In the genomic region with DNA sequence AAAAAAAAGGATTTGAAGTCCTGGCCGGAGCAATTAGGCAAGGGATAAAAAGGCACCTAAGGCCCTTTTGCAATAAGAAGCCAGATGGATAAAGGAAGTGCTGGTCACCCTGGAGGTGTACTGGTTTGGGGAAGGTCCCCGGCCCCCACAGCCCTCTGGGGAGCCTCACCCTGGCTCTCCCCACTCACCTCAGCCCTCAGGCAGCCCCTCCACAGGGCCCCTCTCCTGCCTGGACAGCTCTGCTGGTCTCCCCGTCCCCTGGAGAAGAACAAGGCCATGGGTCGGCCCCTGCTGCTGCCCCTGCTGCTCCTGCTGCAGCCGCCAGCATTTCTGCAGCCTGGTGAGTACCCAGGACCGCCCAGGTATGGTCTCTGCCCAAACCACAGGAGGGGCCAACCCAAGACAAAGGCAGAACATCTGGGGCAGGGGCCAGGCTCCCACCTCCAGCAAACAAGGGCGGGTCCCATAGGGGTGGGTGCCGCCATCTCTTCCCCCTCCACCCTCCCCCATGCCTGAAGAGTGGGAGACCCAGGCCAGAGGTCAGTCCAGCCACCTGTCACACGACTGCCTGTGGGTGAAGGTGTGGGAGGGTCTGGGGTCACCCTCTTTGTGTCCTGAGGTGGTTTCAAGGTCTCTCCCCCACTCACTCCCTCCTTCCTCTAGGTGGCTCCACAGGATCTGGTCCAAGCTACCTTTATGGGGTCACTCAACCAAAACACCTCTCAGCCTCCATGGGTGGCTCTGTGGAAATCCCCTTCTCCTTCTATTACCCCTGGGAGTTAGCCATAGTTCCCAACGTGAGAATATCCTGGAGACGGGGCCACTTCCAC, we compare ENCODE assay signal across 8 cellular contexts. TPM values are rescaled to one million over a fixed set of nuclear protein-coding genes. Genes with fewer than 3 reads are reported as not detected.
DNase-seq lines count a peak whose midpoint lies in the region; ATAC-seq, FAIRE-seq and TF ChIP-seq lines count a peak whose summit lies in the region.

Gene PILRB, plus strand, starts transcription at position 91 of the 830 bp plus-strand sequence. Its CDS starts 186 bp downstream, at position 277.

- peaks cover 8% of the 10 kb centered on the region for H3K4me1 Mint-ChIP-seq in activated T-cell treated with anti-CD3 and anti-CD28 coated beads, Interleukin-2, amount 50 U/mL, for 4 hours (ENCODE audit: low read depth)
- H3K4me1 Mint-ChIP-seq in type B pancreatic cell (ENCODE audit: unreplicated experiment) = no peaks in the 10 kb centered on the region

- TF ChIP-seq CTCF in type B pancreatic cell (conservative IDR thresholded peaks at IDR 0.05) = no peak

- no peaks in the 10 kb centered on the region for H3K9me3 Mint-ChIP-seq in activated T-cell treated with anti-CD3 and anti-CD28 coated beads, Interleukin-2, amount 50 U/mL, for 4 hours
- no peaks in the 10 kb centered on the region for H3K9me3 Mint-ChIP-seq in type B pancreatic cell

- H3K27ac ChIP-seq in adipose tissue (ENCODE audit: low read depth, low read length) = no peak within 1 kb of the TSS

- no peak for FAIRE-seq in urothelium cell line (lab: Jason Lieb, UNC)

- WGBS in adipose tissue, 3 donors = 74 to 90% (median 78%) methylated on average over 11 of the region's 11 CpGs

- H3K27me3 Mint-ChIP-seq in activated T-cell treated with anti-CD3 and anti-CD28 coated beads, Interleukin-2, amount 50 U/mL, for 4 hours (ENCODE audit: low read depth) = no peaks in the 10 kb centered on the region
- no peaks in the 10 kb centered on the region for H3K27me3 Mint-ChIP-seq in type B pancreatic cell

- H3K27ac Mint-ChIP-seq in type B pancreatic cell = no peak within 1 kb of the TSS

- H3K36me3 Mint-ChIP-seq in activated T-cell treated with anti-CD3 and anti-CD28 coated beads, Interleukin-2, amount 50 U/mL, for 4 hours (ENCODE audit: insufficient read depth) = peaks cover 25% of the 10 kb centered on the region
- peaks cover 22% of the 10 kb centered on the region for H3K36me3 Mint-ChIP-seq in type B pancreatic cell

- ATAC-seq in activated T-cell treated with anti-CD3 and anti-CD28 coated beads, Interleukin-2, amount 50 U/mL, for 4 hours = no peak
- ATAC-seq in left lobe of liver = no peak

- H3K4me3 Mint-ChIP-seq in activated T-cell treated with anti-CD3 and anti-CD28 coated beads, Interleukin-2, amount 50 U/mL, for 4 hours = no peak within 1 kb of the TSS
- H3K4me3 Mint-ChIP-seq in type B pancreatic cell = no peak within 1 kb of the TSS

- DNase-seq in activated T-cell treated with anti-CD3 and anti-CD28 coated beads, Interleukin-2, amount 50 U/mL, for 4 hours = no peak
- no peak for DNase-seq in activated T-cell treated with anti-CD3 and anti-CD28 coated beads, Interleukin-2, amount 50 U/mL, for 1 hour
- no peak for DNase-seq in left lobe of liver (ENCODE audit: low spot score)
- no peak for DNase-seq in type B pancreatic cell (ENCODE audit: extremely low spot score, unreplicated experiment)
- DNase-seq in glomerular visceral epithelial cell (ENCODE audit: extremely low spot score) = no peak
- no peak for DNase-seq in urothelium cell line (ENCODE audit: low spot score)
- DNase-seq in NCI-H748 (lab: John Stamatoyannopoulos, UW; ENCODE audit: unreplicated experiment) = no peak

RNA-seq across cellular contexts. Expression of gene PILRB, which starts in this region (rescaled TPM):
- total RNA-seq in activated T-cell treated with anti-CD3 and anti-CD28 coated beads, Interleukin-2, amount 50 U/mL, for 4 hours = 10 to 100 TPM; 29.2 to 48.8 (median 34.3) TPM
- polyA plus RNA-seq in adipose tissue = 10 to 100 TPM; 41.1 to 59.0 (median 43.2) TPM
- total RNA-seq in left lobe of liver (28.6 TPM), type B pancreatic cell (ENCODE audit: low replicate concordance) (45.2 and 51.5 TPM in 2 replicates)
